ENCODE assay signal across 8 cellular contexts in genomic region chr19:45693168-45693788, GRCh38. TPM values are rescaled to one million over a fixed set of nuclear protein-coding genes. Genes with fewer than 3 reads are reported as not detected.
A peak's percentile ranks its signal among the peaks of the same experiment; 100 is the strongest.
DNase-seq lines count a peak whose midpoint lies in the region; ATAC-seq and TF ChIP-seq lines count a peak whose summit lies in the region.

No MANE protein-coding gene starts in this region.

- H3K4me1 Mint-ChIP-seq in Calu3 (ENCODE audit: low read depth, unreplicated experiment) = peaks cover 8% of the 10 kb centered on the region

- no peak for TF ChIP-seq POLR2A in testis (IDR thresholded peaks at IDR 0.05)

- CTCF ChIA-PET in Calu3 (lab: Charles Lee) = interaction anchor here (0.7 to 4.1 kb wide), 16 partner anchors 11 to 269 kb away, joined by 3 to 46 read pairs (median 6); partner anchors contain the start of genes FBXO46, OPA3 and SIX5

- DNase-seq in Calu3 = peak; percentile 92
- DNase-seq in RKO (ENCODE audit: low spot score) = peak; percentile 75
- peak; percentile 80 for DNase-seq in activated naive CD4-positive, alpha-beta T cell treated with Interleukin-2 at 50 U/mL for 16 hours
- DNase-seq in globus pallidus (ENCODE audit: low spot score) = peak; percentile 57
- peak; percentile 79 for DNase-seq in omental fat pad (ENCODE audit: low spot score)
- peak; percentile 88 for DNase-seq in testis

- peak overlapping the region; percentile 83 to 86 for H3K27ac ChIP-seq in testis

- TF ChIP-seq CTCF in Calu3 (IDR thresholded peaks at IDR 0.05; ENCODE audit: unreplicated experiment) (peak; percentile 96), omental fat pad (IDR thresholded peaks at IDR 0.05) (peak in 1 of 3 donors; percentile 73), testis (IDR thresholded peaks at IDR 0.05) (peak; percentile 65 to 78 (median 77))

- TF ChIP-seq RAD21 in Ishikawa (IDR thresholded peaks at IDR 0.05; ENCODE audit: low read depth) = peak; percentile 56

- no peaks in the 10 kb centered on the region for H3K9me3 ChIP-seq in testis

- no peaks in the 10 kb centered on the region for H3K27me3 Mint-ChIP-seq in Calu3 (ENCODE audit: unreplicated experiment)

- H3K36me3 ChIP-seq in testis (ENCODE audit: low read depth, missing control alignments) = no peaks in the 10 kb centered on the region

- H3K4me3 ChIP-seq in testis = peak overlapping the region; percentile 80 to 83

- peaks cover 5% of the 10 kb centered on the region for H3K4me1 ChIP-seq in testis

- WGBS in testis, 2 donors = 1 to 2% methylated on average over 17 to 20 of the region's 20 CpGs

- peak overlapping the region; percentile 82 for H3K4me3 Mint-ChIP-seq in Calu3 (ENCODE audit: low read depth, unreplicated experiment)

- TF ChIP-seq EP300 in Ishikawa (IDR thresholded peaks at IDR 0.05; ENCODE audit: borderline replicate concordance) = no peak

- H3K27ac Mint-ChIP-seq in Calu3 (ENCODE audit: unreplicated experiment) = peak overlapping the region; percentile 90

- intact Hi-C loops in Calu3 (cut with micrococcal nuclease; ENCODE audit: unreplicated experiment) (no loop called here), testis (cut with DNase I; ENCODE audit: low total_unique reads) (no loop called here)

- no peak for ATAC-seq in omental fat pad (ENCODE audit: low FRiP score)
- ATAC-seq in HG03025 (IDR thresholded peaks at IDR 0.05; ENCODE audit: low FRiP score, unreplicated experiment) = no peak

- no peaks in the 10 kb centered on the region for H3K9me3 Mint-ChIP-seq in Calu3 (ENCODE audit: low read depth, unreplicated experiment)

- peaks cover 68% of the 10 kb centered on the region for H3K36me3 Mint-ChIP-seq in Calu3 (ENCODE audit: insufficient read depth, unreplicated experiment)

- no peaks in the 10 kb centered on the region for H3K27me3 ChIP-seq in testis

- BruUV-seq in Calu3 (replicated peaks; lab: Mats Ljungman, UMichigan) = no TSS peak

TF ChIP-seq in Ishikawa, 13 proteins besides CTCF, POLR2A, EP300 and RAD21:
- TF ChIP-seq MAX (IDR thresholded peaks at IDR 0.05) (no peak), FOXM1 (IDR thresholded peaks at IDR 0.05; ENCODE audit: borderline replicate concordance, low read depth) (no peak), TAF1 (IDR thresholded peaks at IDR 0.05; ENCODE audit: low read depth) (no peak; the same call in 1 of the 2 replicates), TCF12 (IDR thresholded peaks at IDR 0.05; ENCODE audit: low read depth) (0 out of 2 replicates have a peak, but pooled peaks have one; percentile 29), NFIC (IDR thresholded peaks at IDR 0.05) (no peak), YY1 (IDR thresholded peaks at IDR 0.05; ENCODE audit: low read depth) (no peak)

RNA-seq across cellular contexts. Expression of gene QPCTL, which starts 0.8 kb away (rescaled TPM):
- total RNA-seq in Calu3 (2022) (20.4 and 20.7 TPM in 2 replicates), omental fat pad (1 to 10 TPM; 2.7 to 5.8 (median 5.2) TPM), testis (1 to 10 TPM; 5.3 to 6.9 TPM)
- 3.5 TPM for polyA plus RNA-seq in testis (ENCODE audit: insufficient read depth, low read depth, low replicate concordance)

RNA-seq across cellular contexts. Expression of gene SNRPD2, which starts 1.5 kb away (rescaled TPM):
- total RNA-seq in Calu3 (2022) (603 and 663 TPM in 2 replicates), omental fat pad (100 to 1,000 TPM; 104 to 194 (median 148) TPM), testis (100 to 1,000 TPM; 111 to 128 TPM)
- polyA plus RNA-seq in testis (ENCODE audit: insufficient read depth, low read depth, low replicate concordance) = 242 TPM

RNA-seq across cellular contexts. Expression of gene GIPR, which starts 25.3 kb away (rescaled TPM):
- total RNA-seq in Calu3 (2022) (6.9 TPM in 2 replicates), omental fat pad (1 to 10 TPM; 1.1 to 8.7 (median 2.5) TPM), testis (under 1 TPM; 0.16 to 0.74 TPM)
- polyA plus RNA-seq in testis (ENCODE audit: insufficient read depth, low read depth, low replicate concordance) = 0.50 TPM

RNA-seq across cellular contexts. Expression of gene FBXO46, which starts 37.4 kb away (rescaled TPM):
- total RNA-seq in Calu3 (2022) (43.8 and 53.6 TPM in 2 replicates), omental fat pad (1 to 10 TPM; 5.8 to 7.6 (median 6.7) TPM), testis (10 to 100 TPM; 22.4 to 24.2 TPM)
- 20.1 TPM for polyA plus RNA-seq in testis (ENCODE audit: insufficient read depth, low read depth, low replicate concordance)

RNA-seq across cellular contexts. Expression of gene MEIOSIN, which starts 40.0 kb away (rescaled TPM):
- total RNA-seq in Calu3 (2022) (not detected in 2 replicates), omental fat pad (not detected), testis (10 to 100 TPM in 1 of 2 donors, 1 to 10 TPM in 1; 9.2 to 13.8 TPM)
- 10.4 TPM for polyA plus RNA-seq in testis (ENCODE audit: insufficient read depth, low read depth, low replicate concordance)
